Comparison of ENCODE assay signal across 8 cellular contexts in the genomic region with DNA sequence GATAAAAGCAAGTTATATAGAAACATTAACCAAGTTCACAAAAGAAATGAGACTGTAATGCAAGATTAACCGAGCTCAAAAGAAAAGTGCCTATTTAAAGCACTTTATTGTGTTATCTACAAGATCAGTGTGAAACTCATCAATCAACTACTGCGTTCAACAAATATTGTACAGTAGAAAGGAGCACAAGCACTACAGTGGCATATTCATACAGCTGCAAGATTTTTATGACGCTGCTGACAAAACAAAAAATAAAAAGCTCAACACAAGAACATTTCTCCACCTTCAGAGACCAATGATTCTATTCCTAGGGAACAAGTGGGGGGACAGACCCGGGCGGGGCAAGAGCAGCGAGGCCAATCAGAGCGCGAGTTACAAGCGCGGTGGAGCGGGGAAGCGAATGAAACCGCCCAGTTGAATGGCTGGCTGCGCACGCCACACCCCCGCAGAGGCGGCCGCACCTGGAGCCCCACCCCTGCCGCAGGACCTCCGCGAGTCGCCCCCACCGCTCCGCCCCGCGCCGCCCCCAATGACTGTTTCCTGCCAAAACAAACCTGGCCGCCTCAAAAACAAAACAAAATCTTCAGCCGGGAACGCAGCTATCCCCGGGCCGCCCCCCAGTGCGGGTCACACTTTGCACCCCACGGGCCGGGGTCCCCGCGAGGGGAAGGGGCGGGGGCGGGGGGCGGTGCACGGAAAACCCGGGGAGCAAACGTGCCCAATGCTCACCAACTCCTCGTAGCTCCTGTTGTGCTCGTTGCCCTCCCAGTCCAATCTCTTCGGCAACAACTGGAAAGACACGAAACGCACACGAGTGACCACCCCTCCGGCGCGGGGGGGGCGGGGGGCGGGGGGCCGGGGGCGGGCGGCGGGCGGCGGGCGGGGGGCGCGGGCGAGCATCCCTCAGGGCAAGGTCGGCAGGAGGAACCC. TPM values are rescaled to one million over a fixed set of nuclear protein-coding genes. Genes with fewer than 3 reads are reported as not detected.
DNase-seq lines count a peak whose midpoint lies in the region; ATAC-seq and FAIRE-seq lines count a peak whose summit lies in the region.

No MANE protein-coding gene starts in this region.

- H3K4me1 ChIP-seq in neuron (ENCODE audit: insufficient read depth, low read length), result peaks cover 15% of the 10 kb centered on the region
- peaks cover 15% of the 10 kb centered on the region for H3K4me1 ChIP-seq in stomach smooth muscle (ENCODE audit: control insufficient read depth, insufficient read depth, low read length)

- peaks cover 21% of the 10 kb centered on the region for H3K36me3 Mint-ChIP-seq in activated naive CD4-positive, alpha-beta T cell treated with anti-CD3 and anti-CD28 coated beads for 36 hours (ENCODE audit: low read depth)

- peaks cover 48% of the 10 kb centered on the region for H3K4me1 Mint-ChIP-seq in activated naive CD4-positive, alpha-beta T cell treated with anti-CD3 and anti-CD28 coated beads for 36 hours (ENCODE audit: low read depth)

- peak overlapping the region; percentile 62 for H3K4me3 ChIP-seq in neuron (ENCODE audit: low read length)
- peak overlapping the region; percentile 2 to 85 for H3K4me3 ChIP-seq in stomach smooth muscle (ENCODE audit: low read length in 2 of 2)

- in situ Hi-C loops in SK-MEL-5 (cut with HindIII; ENCODE audit: low pct_unique_long_range_greater_than_20kb, low sequenced_read_pairs), result no loop called here

- no peaks in the 10 kb centered on the region for H3K27me3 ChIP-seq in neuron (ENCODE audit: insufficient read depth, low read length)
- no peaks in the 10 kb centered on the region for H3K27me3 ChIP-seq in stomach smooth muscle (ENCODE audit: control insufficient read depth in 1 of 2, insufficient read depth in 2 of 2, low read length in 2 of 2)

- H2AFZ ChIP-seq in neuron (ENCODE audit: low read depth, low read length), result no peak overlapping the region

- peak overlapping the region; percentile 97 for H3K27ac Mint-ChIP-seq in activated naive CD4-positive, alpha-beta T cell treated with anti-CD3 and anti-CD28 coated beads for 36 hours

- H3K36me3 ChIP-seq in neuron (ENCODE audit: insufficient read depth, low read length), result peaks cover 34% of the 10 kb centered on the region
- H3K36me3 ChIP-seq in stomach smooth muscle (ENCODE audit: control insufficient read depth in 2 of 2, insufficient read depth in 2 of 2, low read length in 2 of 2), result no peaks in the 10 kb centered on the region

- peak overlapping the region; percentile 93 for H3K4me3 Mint-ChIP-seq in activated naive CD4-positive, alpha-beta T cell treated with anti-CD3 and anti-CD28 coated beads for 36 hours

- H3K9ac ChIP-seq in stomach smooth muscle (ENCODE audit: low read length in 2 of 2), result no peak overlapping the region

- peak; percentile 3 for FAIRE-seq in frontal cortex (lab: Jason Lieb, UNC)

- DNase-seq in GM03348 (ENCODE audit: low spot score) (peak; percentile 100), NAMALWA (ENCODE audit: low spot score) (peak; percentile 90), SK-MEL-5 (ENCODE audit: low read depth, low spot score) (peak; percentile 86), frontal cortex (ENCODE audit: low spot score in 2 of 2) (peak; percentile 95)
- peak; percentile 94 for DNase-seq in activated naive CD4-positive, alpha-beta T cell treated with anti-CD3 and anti-CD28 coated beads for 36 hours

- H3K9me3 Mint-ChIP-seq in activated naive CD4-positive, alpha-beta T cell treated with anti-CD3 and anti-CD28 coated beads for 36 hours, result no peaks in the 10 kb centered on the region

- H3K27ac ChIP-seq in stomach smooth muscle (ENCODE audit: low read length), result peak overlapping the region; percentile 88

- intact Hi-C loops in activated naive CD4-positive, alpha-beta T cell treated with anti-CD3 and anti-CD28 coated beads for 36 hours (cut with micrococcal nuclease), result loop anchor here (1.0 to 10.0 kb wide), 7 partner anchors 14 to 1948 kb away; a partner anchor contains a TSS

- peak; percentile 73 for ATAC-seq in HG02571 (IDR thresholded peaks at IDR 0.05; ENCODE audit: unreplicated experiment)

- H3K27me3 Mint-ChIP-seq in activated naive CD4-positive, alpha-beta T cell treated with anti-CD3 and anti-CD28 coated beads for 36 hours (ENCODE audit: low read depth), result no peaks in the 10 kb centered on the region

- CTCF ChIA-PET in activated naive CD4-positive, alpha-beta T cell treated with anti-CD3 and anti-CD28 coated beads for 36 hours (lab: Charles Lee), result interaction anchor here (1.0 to 1.3 kb wide), 2 partner anchors 75 to 122 kb away, joined by 3 to 4 read pairs; no protein-coding TSS in a partner anchor

- H3K9me3 ChIP-seq in neuron (ENCODE audit: low read length) (no peaks in the 10 kb centered on the region), stomach smooth muscle (ENCODE audit: control insufficient read depth in 2 of 2, low read length in 2 of 2) (no peaks in the 10 kb centered on the region)

RNA-seq across cellular contexts. Expression of a gene that starts 1.1 kb away (rescaled TPM):
- total RNA-seq in SK-MEL-5 (2014; rRNA removed; shearing (Covaris generic)), result 25.8 and 29.5 TPM in 2 replicates
- 7.8 and 10.2 TPM in 2 replicates for polyA plus RNA-seq in SK-MEL-5 (2015; cell fraction: cytosol; rRNA removed)
- 28.6 and 31.6 TPM in 2 replicates for polyA plus RNA-seq in SK-MEL-5 (2015; cell fraction: nucleus; rRNA removed)
- total RNA-seq in activated naive CD4-positive, alpha-beta T cell treated with anti-CD3 and anti-CD28 coated beads for 36 hours, result 10 to 100 TPM; 23.0 to 24.5 TPM
- total RNA-seq in frontal cortex, result 399 TPM

RNA-seq across cellular contexts. Expression of a gene that starts 36.5 kb away (rescaled TPM):
- 209 and 222 TPM in 2 replicates for total RNA-seq in SK-MEL-5 (2014; rRNA removed; shearing (Covaris generic))
- 157 and 160 TPM in 2 replicates for polyA plus RNA-seq in SK-MEL-5 (2015; cell fraction: cytosol; rRNA removed)
- polyA plus RNA-seq in SK-MEL-5 (2015; cell fraction: nucleus; rRNA removed), result 320 and 350 TPM in 2 replicates
- total RNA-seq in activated naive CD4-positive, alpha-beta T cell treated with anti-CD3 and anti-CD28 coated beads for 36 hours, result 100 to 1,000 TPM; 527 to 529 TPM
- 143 TPM for total RNA-seq in frontal cortex

Comparison
In these comparisons a context has a peak if more than half of its experiments do, and no peak if none do; other contexts are left out.
1. Peak in every context shown above with its lines: DNase-seq, ATAC-seq, H3K4me3 ChIP-seq and H3K27ac ChIP-seq.
2. RNA of a gene that starts 1.1 kb away (total RNA-seq): 399 TPM in frontal cortex (single experiment); 25.8 to 29.5 TPM in SK-MEL-5 and 23.0 to 24.5 TPM in activated naive CD4-positive, alpha-beta T cell treated with anti-CD3 and anti-CD28 coated beads for 36 hours; every median in the first group is over 10 times any median in the second.